11 cellular contexts compared by ENCODE assay signal in genomic region chr12:6181583-6182278, GRCh38. TPM values are rescaled to one million over a fixed set of nuclear protein-coding genes. Genes with fewer than 3 reads are reported as not detected.
DNase-seq lines count a peak whose midpoint lies in the region; ATAC-seq and TF ChIP-seq lines count a peak whose summit lies in the region.
"Had no signal": no experiment of that assay in that cellular context is flagged by ENCODE, and none has a peak within 500 bp of the region (broad histone marks: within the 10 kb centered on the region; RNA-seq: fewer than 3 reads in every experiment).

No MANE protein-coding gene starts in this region.

- H3K4me3 Mint-ChIP-seq in endodermal cell, result no peak overlapping the region

- 90 to 96% methylated on average over 14 to 17 of the region's 17 CpGs for WGBS in endodermal cell (ENCODE audit: insufficient coverage in 1 of 2, insufficient read length in 1 of 2), 2 experiments
- 38 to 45% (median 38%) methylated on average over 17 of the region's 17 CpGs for whole genome bisulfite sequencing in ovary, 3 donors

- no peaks in the 10 kb centered on the region for H3K36me3 Mint-ChIP-seq in endodermal cell (ENCODE audit: low read depth)

- H3K9ac ChIP-seq in endodermal cell (ENCODE audit: extremely low read depth, low read length, poor library complexity, severe bottlenecking), result no peak overlapping the region

- TF ChIP-seq POLR2A in ovary (IDR thresholded peaks at IDR 0.05), result no peak
- no peak for TF ChIP-seq POLR2A in uterus (IDR thresholded peaks at IDR 0.05)

- peaks cover 18% of the 10 kb centered on the region for H3K9me3 Mint-ChIP-seq in endodermal cell

- H3K36me3 ChIP-seq in left ventricle myocardium inferior (no peaks in the 10 kb centered on the region), endodermal cell (ENCODE audit: control insufficient read depth, insufficient read depth, low read length) (no peaks in the 10 kb centered on the region), ovary (no peaks in the 10 kb centered on the region), uterus (no peaks in the 10 kb centered on the region)

- H3K4me1 Mint-ChIP-seq in endodermal cell, result peaks cover 23% of the 10 kb centered on the region

- DNase-seq in left ventricle myocardium inferior (no peak), left ventricle myocardium superior (no peak), endodermal cell (peak; percentile 49), ovary (peak in 2 of 5 donors; percentile 28 to 48), uterus (no peak), NCI-H748 treated with DMSO at 0.1 percent for 48 hours (lab: John Stamatoyannopoulos, UW) (no peak)
- DNase-seq in activated CD4-positive, alpha-beta T cell treated with anti-CD3 and anti-CD28 coated beads, Interleukin-2, amount 50 U/mL, for 4 hours, result no peak
- no peak for DNase-seq in activated CD4-positive, alpha-beta T cell treated with anti-CD3 and anti-CD28 coated beads for 48 hours
- DNase-seq: NCI-H1436 treated with DMSO at 0.1 percent for 48 hours; stimulated activated CD4-positive, alpha-beta T cell treated with anti-CD3 and anti-CD28 coated beads, Interleukin-4, amount 100 ng/mL, for 1 hour had no signal

- intact Hi-C loops in left ventricle myocardium inferior (cut with micrococcal nuclease), result loop anchor here (10.0 kb wide), 1 partner anchor 107 kb away; no protein-coding TSS in a partner anchor
- intact Hi-C loops in left ventricle myocardium superior (cut with micrococcal nuclease), result loop anchor here (10.0 kb wide), 1 partner anchor 107 kb away; no protein-coding TSS in a partner anchor
- intact Hi-C loops in ovary (cut with DNase I), result no loop called here
- intact Hi-C loops in uterus (cut with DNase I; ENCODE audit: low total_unique reads), result loop anchor here (10.0 kb wide), 1 partner anchor 117 kb away; no protein-coding TSS in a partner anchor

- H3K27ac Mint-ChIP-seq in endodermal cell, result peak overlapping the region; percentile 16

- no peaks in the 10 kb centered on the region for H3K27me3 Mint-ChIP-seq in endodermal cell (ENCODE audit: insufficient read depth)

- ATAC-seq in left ventricle myocardium superior, result no peak

- no peak for TF ChIP-seq CTCF in left ventricle myocardium inferior (IDR thresholded peaks at IDR 0.05; ENCODE audit: borderline replicate concordance)
- no peak for TF ChIP-seq CTCF in endodermal cell (conservative IDR thresholded peaks at IDR 0.05)
- TF ChIP-seq CTCF in ovary (IDR thresholded peaks at IDR 0.05), result no peak
- TF ChIP-seq CTCF in uterus (IDR thresholded peaks at IDR 0.05), result no peak

- H3K4me1 ChIP-seq in left ventricle myocardium inferior (peaks cover 54% of the 10 kb centered on the region), endodermal cell (ENCODE audit: control insufficient read depth, insufficient read depth, low read length) (no peaks in the 10 kb centered on the region), ovary (ENCODE audit: insufficient read depth) (peaks cover 19% of the 10 kb centered on the region), uterus (peaks cover 10 to 24% of the 10 kb centered on the region in 2 donors)

- H3K27me3 ChIP-seq in left ventricle myocardium inferior (ENCODE audit: low read depth) (no peaks in the 10 kb centered on the region), endodermal cell (ENCODE audit: control insufficient read depth, insufficient read depth, low read length, poor library complexity, severe bottlenecking) (no peaks in the 10 kb centered on the region), ovary (no peaks in the 10 kb centered on the region), uterus (no peaks in the 10 kb centered on the region)

- H3K9me3 ChIP-seq in left ventricle myocardium inferior (replicated peaks) (no peaks in the 10 kb centered on the region), endodermal cell (ENCODE audit: control insufficient read depth, low read length) (peaks cover 11% of the 10 kb centered on the region), ovary (no peaks in the 10 kb centered on the region), uterus (no peaks in the 10 kb centered on the region)

- peak overlapping the region; percentile 10 for H3K4me3 ChIP-seq in left ventricle myocardium inferior
- no peak overlapping the region for H3K4me3 ChIP-seq in endodermal cell (ENCODE audit: low read length)
- no peak overlapping the region for H3K4me3 ChIP-seq in ovary
- no peak overlapping the region for H3K4me3 ChIP-seq in uterus

- TF ChIP-seq EP300 in ovary (IDR thresholded peaks at IDR 0.05), result no peak

- peak overlapping the region; percentile 86 for H3K27ac ChIP-seq in left ventricle myocardium inferior (replicated peaks)
- H3K27ac ChIP-seq in endodermal cell (ENCODE audit: low read depth, low read length), result no peak overlapping the region
- peak overlapping the region; percentile 60 to 68 for H3K27ac ChIP-seq in ovary
- peak overlapping the region; percentile 84 to 85 for H3K27ac ChIP-seq in uterus
- H3K27ac ChIP-seq: HL-60 had no signal

RNA-seq across cellular contexts. Expression of gene CD9, which starts 18.5 kb away (rescaled TPM):
- total RNA-seq in left ventricle myocardium inferior, result 55.5 TPM
- total RNA-seq in left ventricle myocardium superior, result 39.2 TPM
- total RNA-seq in endodermal cell, result 10 to 100 TPM; 33.5 to 99.1 TPM
- polyA plus RNA-seq in endodermal cell (2013, experiment 1 of 2), result 26.5 TPM
- 22.0 TPM for polyA plus RNA-seq in endodermal cell (2013, experiment 2 of 2)
- total RNA-seq in ovary, result 100 to 1,000 TPM in 1 of 7 donors, 10 to 100 TPM in 6; 23.9 to 372 (median 49.2) TPM
- polyA plus RNA-seq in ovary, result 100 to 1,000 TPM in 1 of 2 donors, 10 to 100 TPM in 1; 67.0 to 244 TPM
- 100 to 1,000 TPM; 161 to 275 (median 207) TPM for total RNA-seq in uterus

RNA-seq across cellular contexts. Expression of gene VWF, which starts 57.3 kb away (rescaled TPM):
- total RNA-seq in left ventricle myocardium inferior, result 250 TPM
- total RNA-seq in left ventricle myocardium superior, result 275 TPM
- total RNA-seq in endodermal cell, result 100 to 1,000 TPM; 248 to 476 TPM
- polyA plus RNA-seq in endodermal cell (2013, experiment 1 of 2), result 2.9 TPM
- polyA plus RNA-seq in endodermal cell (2013, experiment 2 of 2), result 4.7 TPM
- 100 to 1,000 TPM in 3 of 7 donors, 10 to 100 TPM in 4; 37.9 to 203 (median 88.7) TPM for total RNA-seq in ovary
- polyA plus RNA-seq in ovary, result 100 to 1,000 TPM; 107 to 278 TPM
- total RNA-seq in uterus, result 100 to 1,000 TPM; 122 to 949 (median 380) TPM

Comparison
In these comparisons a context has a peak if more than half of its experiments do, and no peak if none do; other contexts are left out.
1. intact Hi-C loops: an anchor here in left ventricle myocardium inferior (10.0 kb wide), left ventricle myocardium superior (10.0 kb wide) and uterus (10.0 kb wide); none called in ovary.